Comparison of ENCODE assay signal across 10 cellular contexts in genomic region chr7:100157069-100157333, GRCh38. TPM values are rescaled to one million over a fixed set of nuclear protein-coding genes. Genes with fewer than 3 reads are reported as not detected.
A peak's percentile ranks its signal among the peaks of the same experiment; 100 is the strongest.
DNase-seq lines count a peak whose midpoint lies in the region; ATAC-seq and TF ChIP-seq lines count a peak whose summit lies in the region.
"Had no signal": no experiment of that assay in that cellular context is flagged by ENCODE, and none has a peak within 500 bp of the region (broad histone marks: within the 10 kb centered on the region; RNA-seq: fewer than 3 reads in every experiment).

No MANE protein-coding gene starts in this region.

- H3K27me3 Mint-ChIP-seq in stimulated activated naive CD8-positive, alpha-beta T cell treated with anti-CD3 and anti-CD28 coated beads, Interleukin-15, Interleukin-2, amounts not matched to agents 100 ng/mL and 50 ng/mL, for 24 hours, result no peaks in the 10 kb centered on the region
- no peaks in the 10 kb centered on the region for H3K27me3 Mint-ChIP-seq in memory B cell

- intact Hi-C loops in ascending aorta (cut with DNase I) (loop anchor here (10.0 kb wide), 1 partner anchor 538 kb away; the partner anchor contains the start of gene GIGYF1), vagina (cut with DNase I) (no loop called here)

- DNase-seq in stimulated activated naive CD8-positive, alpha-beta T cell treated with anti-CD3 and anti-CD28 coated beads, Interleukin-15, Interleukin-2, amounts not matched to agents 100 U/mL and 50 U/mL, for 24 hours, result no peak
- DNase-seq in ascending aorta (ENCODE audit: low spot score in 2 of 2) (no peak), memory B cell (ENCODE audit: low spot score in 2 of 2) (no peak), vagina (ENCODE audit: extremely low spot score in 2 of 2) (no peak), NCI-H2171 treated with DMSO at 0.1 percent for 48 hours (lab: John Stamatoyannopoulos, UW) (no peak), omental fat pad (ENCODE audit: low spot score) (no peak), hippocampal formation (lab: John Stamatoyannopoulos, UW) (no peak)
- DNase-seq: NCI-H510A treated with DMSO at 0.1 percent for 48 hours; stimulated activated CD8-positive, alpha-beta memory T cell treated with anti-CD3 and anti-CD28 coated beads, Interleukin-4, amount 100 ng/mL, for 48 hours had no signal

- H3K4me1 ChIP-seq in ascending aorta (peaks cover 0 to 13% of the 10 kb centered on the region in 2 donors), vagina (peaks cover 44% of the 10 kb centered on the region)

- peak overlapping the region; percentile 73 for H3K27ac Mint-ChIP-seq in stimulated activated naive CD8-positive, alpha-beta T cell treated with anti-CD3 and anti-CD28 coated beads, Interleukin-15, Interleukin-2, amounts not matched to agents 100 ng/mL and 50 ng/mL, for 24 hours
- H3K27ac Mint-ChIP-seq in memory B cell, result peak overlapping the region; percentile 88

- H3K4me3 ChIP-seq in ascending aorta, result no peak overlapping the region
- no peak overlapping the region for H3K4me3 ChIP-seq in vagina

- H3K9me3 ChIP-seq in ascending aorta, result no peaks in the 10 kb centered on the region
- no peaks in the 10 kb centered on the region for H3K9me3 ChIP-seq in vagina

- ATAC-seq in stimulated activated naive CD8-positive, alpha-beta T cell treated with anti-CD3 and anti-CD28 coated beads, Interleukin-15, Interleukin-2, amounts not matched to agents 100 U/mL and 50 U/mL, for 24 hours, result no peak
- ATAC-seq in memory B cell (ENCODE audit: low read depth) (no peak), omental fat pad (ENCODE audit: low FRiP score) (no peak)

- TF ChIP-seq CTCF in ascending aorta (IDR thresholded peaks at IDR 0.05) (no peak), vagina (IDR thresholded peaks at IDR 0.05) (no peak), omental fat pad (IDR thresholded peaks at IDR 0.05) (no peak)

- H3K9me3 Mint-ChIP-seq in stimulated activated naive CD8-positive, alpha-beta T cell treated with anti-CD3 and anti-CD28 coated beads, Interleukin-15, Interleukin-2, amounts not matched to agents 100 ng/mL and 50 ng/mL, for 24 hours, result no peaks in the 10 kb centered on the region
- no peaks in the 10 kb centered on the region for H3K9me3 Mint-ChIP-seq in memory B cell

- H3K27ac ChIP-seq in ascending aorta (peak overlapping the region; percentile 79 to 83), vagina (peak overlapping the region; percentile 33)

- H3K4me1 Mint-ChIP-seq in stimulated activated naive CD8-positive, alpha-beta T cell treated with anti-CD3 and anti-CD28 coated beads, Interleukin-15, Interleukin-2, amounts not matched to agents 100 ng/mL and 50 ng/mL, for 24 hours (ENCODE audit: low read depth), result peaks cover 48% of the 10 kb centered on the region
- peaks cover 25% of the 10 kb centered on the region for H3K4me1 Mint-ChIP-seq in memory B cell

- TF ChIP-seq POLR2A in vagina (IDR thresholded peaks at IDR 0.05), result no peak

- H3K36me3 ChIP-seq in ascending aorta, result peaks cover 27 to 37% of the 10 kb centered on the region in 2 donors
- peaks cover 0 to 27% of the 10 kb centered on the region in 2 donors for H3K36me3 ChIP-seq in vagina

- peak overlapping the region; percentile 84 for H3K4me3 Mint-ChIP-seq in stimulated activated naive CD8-positive, alpha-beta T cell treated with anti-CD3 and anti-CD28 coated beads, Interleukin-15, Interleukin-2, amounts not matched to agents 100 ng/mL and 50 ng/mL, for 24 hours
- H3K4me3 Mint-ChIP-seq in memory B cell, result peak overlapping the region; percentile 81

- no peaks in the 10 kb centered on the region for H3K27me3 ChIP-seq in ascending aorta
- no peaks in the 10 kb centered on the region for H3K27me3 ChIP-seq in vagina

- H3K36me3 Mint-ChIP-seq in stimulated activated naive CD8-positive, alpha-beta T cell treated with anti-CD3 and anti-CD28 coated beads, Interleukin-15, Interleukin-2, amounts not matched to agents 100 ng/mL and 50 ng/mL, for 24 hours (ENCODE audit: low read depth), result peaks cover 33% of the 10 kb centered on the region
- H3K36me3 Mint-ChIP-seq in memory B cell, result peaks cover 15% of the 10 kb centered on the region

RNA-seq across cellular contexts. Expression of gene TRAPPC14, which starts 1.5 kb away (rescaled TPM):
- total RNA-seq in ascending aorta (22.0 TPM), vagina (18.2 TPM), omental fat pad (10 to 100 TPM in 2 of 4 donors, 1 to 10 TPM in 2; 5.7 to 13.2 (median 10.6) TPM)

RNA-seq across cellular contexts. Expression of gene LAMTOR4, which starts 8.3 kb away (rescaled TPM):
- 131 TPM for total RNA-seq in ascending aorta
- 161 TPM for total RNA-seq in vagina
- 100 to 1,000 TPM; 183 to 194 (median 184) TPM for total RNA-seq in omental fat pad

RNA-seq across cellular contexts. Expression of gene GAL3ST4, which starts 11.4 kb away (rescaled TPM):
- total RNA-seq in ascending aorta (3.5 TPM), vagina (4.2 TPM), omental fat pad (1 to 10 TPM in 2 of 4 donors, under 1 TPM in 2; 0.75 to 2.2 (median 1.1) TPM)

RNA-seq across cellular contexts. Expression of gene GPC2, which starts 20.2 kb away (rescaled TPM):
- not detected for total RNA-seq in ascending aorta
- 7.4 TPM for total RNA-seq in vagina
- total RNA-seq in omental fat pad, result under 1 TPM in 1 of 4 donors, not detected in 3; 0.48 TPM

RNA-seq across cellular contexts. Expression of gene STAG3, which starts 20.7 kb away (rescaled TPM):
- not detected for total RNA-seq in ascending aorta
- not detected for total RNA-seq in vagina
- total RNA-seq in omental fat pad, result 1 to 10 TPM in 1 of 4 donors, under 1 TPM in 3; 0.28 to 1.7 (median 0.85) TPM
